ENCODE assay signal across 2 cellular contexts in the genomic region with DNA sequence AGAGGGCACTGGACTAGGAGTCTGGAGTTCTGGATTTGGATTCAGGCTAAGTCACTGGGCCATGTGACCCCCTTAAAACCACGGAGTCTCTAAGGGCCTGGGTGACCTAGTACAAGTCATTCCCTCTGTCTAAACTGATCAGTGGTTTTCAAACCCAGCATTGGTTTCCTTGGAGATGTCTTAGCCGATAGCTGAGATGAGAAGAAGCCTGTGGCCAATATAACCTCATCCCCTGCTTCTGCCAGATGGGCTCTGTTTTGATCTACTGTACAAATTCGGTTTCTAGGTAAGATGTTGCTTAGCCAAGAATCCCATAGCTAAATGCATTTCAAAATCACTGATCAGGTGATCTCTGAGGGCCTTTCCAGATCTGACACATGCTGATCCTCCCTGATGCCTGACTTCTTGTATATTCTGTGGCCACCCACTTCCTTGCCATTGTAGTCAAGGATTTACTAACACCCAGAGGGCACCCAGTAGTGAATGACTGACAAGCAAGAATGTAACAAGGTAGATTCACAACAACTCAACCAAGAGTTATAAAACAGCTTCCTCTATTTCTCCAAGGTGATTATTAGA.
TF ChIP-seq lines count a peak whose summit lies in the region.

No MANE protein-coding gene starts in this region.

TF ChIP-seq in IMR-90, 13 proteins besides CTCF, POLR2A, EP300 and RAD21:
- no peak for TF ChIP-seq MAFK (IDR thresholded peaks at IDR 0.05; ENCODE audit: low read depth, low read length)
- peak; percentile 44; the same call in 1 of the 2 replicates for TF ChIP-seq USF2 (IDR thresholded peaks at IDR 0.05; ENCODE audit: low read depth, low read length)
TF ChIP-seq in IMR-90: peak in this region for 1.

TF ChIP-seq in GM12878, 131 proteins besides CTCF, POLR2A, EP300 and RAD21:
- TF ChIP-seq, protein P1, sequence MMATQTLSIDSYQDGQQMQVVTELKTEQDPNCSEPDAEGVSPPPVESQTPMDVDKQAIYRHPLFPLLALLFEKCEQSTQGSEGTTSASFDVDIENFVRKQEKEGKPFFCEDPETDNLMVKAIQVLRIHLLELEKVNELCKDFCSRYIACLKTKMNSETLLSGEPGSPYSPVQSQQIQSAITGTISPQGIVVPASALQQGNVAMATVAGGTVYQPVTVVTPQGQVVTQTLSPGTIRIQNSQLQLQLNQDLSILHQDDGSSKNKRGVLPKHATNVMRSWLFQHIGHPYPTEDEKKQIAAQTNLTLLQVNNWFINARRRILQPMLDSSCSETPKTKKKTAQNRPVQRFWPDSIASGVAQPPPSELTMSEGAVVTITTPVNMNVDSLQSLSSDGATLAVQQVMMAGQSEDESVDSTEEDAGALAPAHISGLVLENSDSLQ (IDR thresholded peaks at IDR 0.05), result peak; percentile 65
- TF ChIP-seq PBX3 (IDR thresholded peaks at IDR 0.05; ENCODE audit: insufficient replicate concordance, low read depth, low read length), result no peak
